24 cellular contexts compared by ENCODE assay signal in the genomic region with DNA sequence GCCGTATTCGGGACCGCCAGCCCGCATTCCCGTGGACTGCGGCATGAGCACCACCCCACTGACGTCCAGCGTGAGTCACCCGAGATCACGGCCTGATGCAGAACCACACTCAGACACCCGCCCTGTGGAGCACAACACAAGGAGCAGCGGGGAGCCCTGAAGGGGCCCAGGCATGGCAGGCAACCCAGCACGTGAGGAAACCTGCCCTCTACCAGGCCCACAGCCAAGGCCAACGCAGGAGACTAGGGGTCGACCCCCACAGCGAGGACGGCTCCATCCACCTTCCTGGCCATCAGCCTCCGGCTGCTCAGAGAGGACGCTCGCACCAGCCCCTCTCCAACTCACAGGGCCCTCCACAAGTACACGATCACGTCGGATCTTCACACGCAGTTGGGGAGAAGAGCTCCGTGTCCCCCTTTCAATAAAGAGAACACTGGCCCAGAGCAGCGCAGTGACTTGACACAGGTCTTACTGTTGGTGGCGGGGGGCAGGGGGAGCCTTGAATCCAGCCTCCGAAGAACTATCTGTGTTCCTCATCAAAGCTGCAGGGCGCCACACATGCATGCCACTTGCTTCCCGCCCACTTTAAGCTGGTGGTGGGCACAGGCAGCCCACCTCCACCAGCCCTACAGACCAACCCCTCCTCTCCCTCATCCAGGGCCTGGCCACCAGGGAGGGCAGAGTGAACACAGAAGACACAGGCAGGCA.
"Had no signal": no experiment of that assay in that cellular context is flagged by ENCODE, and none has a peak within 500 bp of the region (broad histone marks: within the 10 kb centered on the region; RNA-seq: fewer than 3 reads in every experiment).

No MANE protein-coding gene starts in this region.

- H2AFZ ChIP-seq: parathyroid adenoma had no signal

- DNase-seq: activated CD4-positive, alpha-beta T cell treated with anti-CD3 and anti-CD28 coated beads, Interleukin-2, amount 10 ng/mL, durations not matched to agents 7 days and 5 days; activated CD8-positive, alpha-beta memory T cell treated with anti-CD3 and anti-CD28 coated beads, Interleukin-2, amount 50 U/mL, for 4 hours; activated effector memory CD4-positive, alpha-beta T cell treated with Interleukin-2 at 50 U/mL for 16 hours; activated naive CD4-positive, alpha-beta T cell treated with anti-CD3 and anti-CD28 coated beads, Interleukin-2, amount 10 ng/mL, durations not matched to agents 7 days and 5 days; activated naive CD8-positive, alpha-beta T cell treated with anti-CD3 and anti-CD28 coated beads, Interleukin-2, amount 50 U/mL, for 24 hours; activated T-cell treated with anti-CD3 and anti-CD28 coated beads, Interleukin-2, amount 50 U/mL, for 48 hours; anterior cingulate cortex; caudate nucleus; foreskin keratinocyte; hypothalamus; islet precursor cell; left lung; naive B cell; sigmoid colon; stimulated activated CD4-positive, alpha-beta T cell treated with anti-CD3 and anti-CD28 coated beads, Interleukin-4, amount 100 ng/mL, for 4 hours; stimulated activated naive B cell treated with anti-CD40 and anti-IgM and Interleukin-4, amounts not matched to agents 10 μg/mL and 1 μg/mL and 100 μg/mL, for 72 hours; T-helper 1 cell; T-helper 9 cell had no signal

- H3K27me3 ChIP-seq: dorsolateral prefrontal cortex, foreskin keratinocyte, left lung, neutrophil, sigmoid colon had no signal

- H3K27me3 Mint-ChIP-seq: activated CD4-positive, alpha-beta T cell treated with anti-CD3 and anti-CD28 coated beads, Interleukin-2, amount 10 ng/mL, durations not matched to agents 7 days and 5 days; activated naive CD4-positive, alpha-beta T cell treated with anti-CD3 and anti-CD28 coated beads, Interleukin-2, amount 10 ng/mL, durations not matched to agents 7 days and 5 days; activated naive CD8-positive, alpha-beta T cell treated with anti-CD3 and anti-CD28 coated beads, Interleukin-2, amount 50 U/mL, for 24 hours; memory B cell; naive B cell; stimulated activated naive B cell treated with anti-CD40 and anti-IgM and Interleukin-4, amounts not matched to agents 10 μg/mL and 1 μg/mL and 100 μg/mL, for 72 hours had no signal

- H3K4me3 ChIP-seq: dorsolateral prefrontal cortex, left lung, sigmoid colon had no signal

- H3K4me1 ChIP-seq: foreskin keratinocyte, left lung, parathyroid adenoma had no signal

- H3K27ac Mint-ChIP-seq: activated CD4-positive, alpha-beta T cell treated with anti-CD3 and anti-CD28 coated beads, Interleukin-2, amount 10 ng/mL, durations not matched to agents 7 days and 5 days; activated naive CD4-positive, alpha-beta T cell treated with anti-CD3 and anti-CD28 coated beads, Interleukin-2, amount 10 ng/mL, durations not matched to agents 7 days and 5 days had no signal

- H3K79me2 ChIP-seq: parathyroid adenoma had no signal

- FAIRE-seq: colon had no signal

- ATAC-seq: foreskin keratinocyte, left lung had no signal

- H3K9me3 ChIP-seq: left lung, neutrophil, sigmoid colon had no signal

- H3K9me3 Mint-ChIP-seq: activated CD4-positive, alpha-beta T cell treated with anti-CD3 and anti-CD28 coated beads, Interleukin-2, amount 10 ng/mL, durations not matched to agents 7 days and 5 days; activated naive CD4-positive, alpha-beta T cell treated with anti-CD3 and anti-CD28 coated beads, Interleukin-2, amount 10 ng/mL, durations not matched to agents 7 days and 5 days; activated naive CD8-positive, alpha-beta T cell treated with anti-CD3 and anti-CD28 coated beads, Interleukin-2, amount 50 U/mL, for 24 hours; memory B cell; naive B cell; stimulated activated naive B cell treated with anti-CD40 and anti-IgM and Interleukin-4, amounts not matched to agents 10 μg/mL and 1 μg/mL and 100 μg/mL, for 72 hours had no signal

- H3K4me3 Mint-ChIP-seq: activated CD4-positive, alpha-beta T cell treated with anti-CD3 and anti-CD28 coated beads, Interleukin-2, amount 10 ng/mL, durations not matched to agents 7 days and 5 days; activated naive CD4-positive, alpha-beta T cell treated with anti-CD3 and anti-CD28 coated beads, Interleukin-2, amount 10 ng/mL, durations not matched to agents 7 days and 5 days; activated naive CD8-positive, alpha-beta T cell treated with anti-CD3 and anti-CD28 coated beads, Interleukin-2, amount 50 U/mL, for 24 hours; brain; memory B cell; naive B cell had no signal

- H3K9ac ChIP-seq: parathyroid adenoma had no signal

- H3K27ac ChIP-seq: dorsolateral prefrontal cortex, foreskin keratinocyte, left lung, neutrophil, parathyroid adenoma, sigmoid colon had no signal

- H3K4me1 Mint-ChIP-seq: brain had no signal
